Comparison of ENCODE assay signal across 1 cellular context in the genomic region with DNA sequence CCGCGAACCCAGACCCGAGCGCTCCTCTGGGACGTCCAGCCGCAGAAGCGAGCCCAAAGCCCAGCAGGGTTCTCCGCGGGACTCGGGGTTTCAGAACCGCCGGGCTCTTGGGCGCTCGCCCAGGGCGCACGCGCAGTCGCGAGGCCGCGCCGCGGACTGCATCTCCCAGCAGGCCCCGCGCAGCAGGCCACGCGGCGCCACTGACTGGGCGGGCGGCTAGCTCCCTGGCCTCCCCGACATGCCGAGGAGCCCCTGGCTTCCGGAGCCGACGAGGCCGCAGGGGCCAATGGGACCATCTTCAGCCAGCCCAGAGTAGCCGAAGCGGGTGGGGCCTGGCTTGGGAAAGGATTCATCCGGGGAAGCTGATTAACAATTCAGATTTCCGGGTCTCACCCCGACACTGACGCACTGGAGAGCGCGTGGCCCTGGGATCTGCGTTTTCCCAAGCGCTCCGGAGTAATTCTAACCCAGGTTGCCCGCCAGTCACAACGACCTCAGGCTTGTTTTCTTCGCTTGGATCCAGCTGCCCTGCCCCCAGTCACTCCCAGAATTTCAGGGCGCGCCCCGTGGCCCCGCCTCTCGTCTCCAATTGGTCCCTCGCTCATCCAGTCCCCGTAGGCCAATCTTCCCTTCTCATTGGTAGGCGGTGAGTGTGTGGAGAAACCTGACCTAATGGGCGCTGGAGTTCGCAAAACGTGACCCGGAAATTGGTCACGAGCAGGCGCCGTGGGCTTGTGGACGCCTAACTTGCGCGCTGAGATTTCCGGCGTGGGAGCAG.
TF ChIP-seq lines count a peak whose summit lies in the region.

Gene ZNF263, plus strand, starts transcription at position 745 of the 778 bp plus-strand sequence. CDS start 328 bp downstream, outside the sequence.

TF ChIP-seq in WTC11, 78 proteins besides CTCF, POLR2A, EP300 and RAD21 (continued from another document and continues in another):
- TF ChIP-seq ZNF512 (CRISPR knock-in tag; IDR thresholded peaks at IDR 0.05; ENCODE audit: borderline replicate concordance) (no peak), ZNF219 (CRISPR knock-in tag; IDR thresholded peaks at IDR 0.05; ENCODE audit: borderline replicate concordance) (0 out of 2 replicates have a peak, but pooled peaks have one; percentile 20), SOX15 (CRISPR knock-in tag; IDR thresholded peaks at IDR 0.05) (no peak), USF1 (CRISPR knock-in tag; IDR thresholded peaks at IDR 0.05) (peak; percentile 92), ESRRA (CRISPR knock-in tag; IDR thresholded peaks at IDR 0.05; ENCODE audit: borderline replicate concordance) (peak; percentile 49; the same call in 1 of the 2 replicates), CREB1 (CRISPR knock-in tag; IDR thresholded peaks at IDR 0.05) (0 out of 2 replicates have a peak, but pooled peaks have one; percentile 62), NFYB (CRISPR knock-in tag; conservative IDR thresholded peaks at IDR 0.05; ENCODE audit: low read depth) (peak; percentile 78), ZNF281 (CRISPR knock-in tag; IDR thresholded peaks at IDR 0.05) (0 out of 2 replicates have a peak, but pooled peaks have one; percentile 50), TP53 (CRISPR knock-in tag; IDR thresholded peaks at IDR 0.05) (no peak), KAT7 (CRISPR knock-in tag; IDR thresholded peaks at IDR 0.05; ENCODE audit: borderline replicate concordance) (no peak), ZNF532 (CRISPR knock-in tag; IDR thresholded peaks at IDR 0.05; ENCODE audit: borderline replicate concordance) (no peak), ZNF425 (CRISPR knock-in tag; conservative IDR thresholded peaks at IDR 0.05) (no peak), STAT6 (CRISPR knock-in tag; conservative IDR thresholded peaks at IDR 0.05; ENCODE audit: low read depth) (no peak), CBFB (CRISPR knock-in tag; IDR thresholded peaks at IDR 0.05; ENCODE audit: low read depth) (no peak), ELF4 (CRISPR knock-in tag; IDR thresholded peaks at IDR 0.05; ENCODE audit: low read depth) (no peak), USF2 (CRISPR knock-in tag; IDR thresholded peaks at IDR 0.05) (peak; percentile 90), E2F1 (CRISPR knock-in tag; IDR thresholded peaks at IDR 0.05) (no peak), ATF1 (CRISPR knock-in tag; IDR thresholded peaks at IDR 0.05) (no peak), NFATC4 (CRISPR knock-in tag; IDR thresholded peaks at IDR 0.05) (no peak), TCF7 (CRISPR knock-in tag; IDR thresholded peaks at IDR 0.05; ENCODE audit: low read depth) (no peak), ZNF416 (CRISPR knock-in tag; IDR thresholded peaks at IDR 0.05) (no peak)
- TF ChIP-seq, protein P1, sequence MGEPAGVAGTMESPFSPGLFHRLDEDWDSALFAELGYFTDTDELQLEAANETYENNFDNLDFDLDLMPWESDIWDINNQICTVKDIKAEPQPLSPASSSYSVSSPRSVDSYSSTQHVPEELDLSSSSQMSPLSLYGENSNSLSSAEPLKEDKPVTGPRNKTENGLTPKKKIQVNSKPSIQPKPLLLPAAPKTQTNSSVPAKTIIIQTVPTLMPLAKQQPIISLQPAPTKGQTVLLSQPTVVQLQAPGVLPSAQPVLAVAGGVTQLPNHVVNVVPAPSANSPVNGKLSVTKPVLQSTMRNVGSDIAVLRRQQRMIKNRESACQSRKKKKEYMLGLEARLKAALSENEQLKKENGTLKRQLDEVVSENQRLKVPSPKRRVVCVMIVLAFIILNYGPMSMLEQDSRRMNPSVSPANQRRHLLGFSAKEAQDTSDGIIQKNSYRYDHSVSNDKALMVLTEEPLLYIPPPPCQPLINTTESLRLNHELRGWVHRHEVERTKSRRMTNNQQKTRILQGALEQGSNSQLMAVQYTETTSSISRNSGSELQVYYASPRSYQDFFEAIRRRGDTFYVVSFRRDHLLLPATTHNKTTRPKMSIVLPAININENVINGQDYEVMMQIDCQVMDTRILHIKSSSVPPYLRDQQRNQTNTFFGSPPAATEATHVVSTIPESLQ (CRISPR knock-in tag; IDR thresholded peaks at IDR 0.05), result no peak
- TF ChIP-seq, protein P2, sequence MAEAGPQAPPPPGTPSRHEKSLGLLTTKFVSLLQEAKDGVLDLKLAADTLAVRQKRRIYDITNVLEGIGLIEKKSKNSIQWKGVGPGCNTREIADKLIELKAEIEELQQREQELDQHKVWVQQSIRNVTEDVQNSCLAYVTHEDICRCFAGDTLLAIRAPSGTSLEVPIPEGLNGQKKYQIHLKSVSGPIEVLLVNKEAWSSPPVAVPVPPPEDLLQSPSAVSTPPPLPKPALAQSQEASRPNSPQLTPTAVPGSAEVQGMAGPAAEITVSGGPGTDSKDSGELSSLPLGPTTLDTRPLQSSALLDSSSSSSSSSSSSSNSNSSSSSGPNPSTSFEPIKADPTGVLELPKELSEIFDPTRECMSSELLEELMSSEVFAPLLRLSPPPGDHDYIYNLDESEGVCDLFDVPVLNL (CRISPR knock-in tag; IDR thresholded peaks at IDR 0.05; ENCODE audit: borderline replicate concordance, low read depth), result no peak
- TF ChIP-seq, protein P3, sequence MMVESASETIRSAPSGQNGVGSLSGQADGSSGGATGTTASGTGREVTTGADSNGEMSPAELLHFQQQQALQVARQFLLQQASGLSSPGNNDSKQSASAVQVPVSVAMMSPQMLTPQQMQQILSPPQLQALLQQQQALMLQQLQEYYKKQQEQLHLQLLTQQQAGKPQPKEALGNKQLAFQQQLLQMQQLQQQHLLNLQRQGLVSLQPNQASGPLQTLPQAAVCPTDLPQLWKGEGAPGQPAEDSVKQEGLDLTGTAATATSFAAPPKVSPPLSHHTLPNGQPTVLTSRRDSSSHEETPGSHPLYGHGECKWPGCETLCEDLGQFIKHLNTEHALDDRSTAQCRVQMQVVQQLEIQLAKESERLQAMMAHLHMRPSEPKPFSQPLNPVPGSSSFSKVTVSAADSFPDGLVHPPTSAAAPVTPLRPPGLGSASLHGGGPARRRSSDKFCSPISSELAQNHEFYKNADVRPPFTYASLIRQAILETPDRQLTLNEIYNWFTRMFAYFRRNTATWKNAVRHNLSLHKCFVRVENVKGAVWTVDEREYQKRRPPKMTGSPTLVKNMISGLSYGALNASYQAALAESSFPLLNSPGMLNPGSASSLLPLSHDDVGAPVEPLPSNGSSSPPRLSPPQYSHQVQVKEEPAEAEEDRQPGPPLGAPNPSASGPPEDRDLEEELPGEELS (CRISPR knock-in tag; IDR thresholded peaks at IDR 0.05), result 0 out of 2 replicates have a peak, but pooled peaks have one; percentile 15
